Comparison of ENCODE assay signal across 8 cellular contexts in genomic region chr4:131774382-131774781, GRCh38.
A peak's percentile ranks its signal among the peaks of the same experiment; 100 is the strongest.
DNase-seq lines count a peak whose midpoint lies in the region; ATAC-seq and TF ChIP-seq lines count a peak whose summit lies in the region.
"Not testable (repeated sequence)": the region's sequence is repeated elsewhere in the genome, so short reads cannot be mapped to it uniquely, and the experiment has no call there.

No MANE protein-coding gene starts in this region.

- H3K4me1 Mint-ChIP-seq in GM23338 = not testable (repeated sequence)

- not testable (repeated sequence) for H3K4me3 Mint-ChIP-seq in GM23338

- not testable (repeated sequence) for H2AFZ ChIP-seq in GM23338; smooth muscle cell (ENCODE audit: low read depth)

- not testable (repeated sequence) for H3K27ac ChIP-seq in GM23338 (ENCODE audit: low read depth)
- H3K27ac ChIP-seq in SK-N-MC (peak overlapping the region; percentile 89), smooth muscle cell (ENCODE audit: low read depth) (peak overlapping the region; percentile 56)

- not testable (repeated sequence) for H3K4me1 ChIP-seq in GM23338 (ENCODE audit: insufficient read depth); smooth muscle cell (ENCODE audit: low read depth)

- H4K20me1 ChIP-seq in GM23338 (replicated peaks; ENCODE audit: insufficient read depth); smooth muscle cell (ENCODE audit: low read depth): not testable (repeated sequence)

- H3K9ac ChIP-seq in SK-N-MC (ENCODE audit: insufficient read length); smooth muscle cell (ENCODE audit: low read depth): not testable (repeated sequence)

- not testable (repeated sequence) for H3K36me3 ChIP-seq in GM23338 (ENCODE audit: insufficient read depth); SK-N-MC (ENCODE audit: insufficient read depth, low read length); smooth muscle cell (ENCODE audit: low read depth)

- H3K4me3 ChIP-seq in AG09309 (ENCODE audit: control insufficient read depth, low read depth, low read length); GM23338; fibroblast of mammary gland (ENCODE audit: control insufficient read depth, low read depth, low read length); smooth muscle cell: not testable (repeated sequence)
- peak overlapping the region; percentile 40; the same call in 1 of the 2 replicates for H3K4me3 ChIP-seq in SK-N-MC

- H3K9me3 Mint-ChIP-seq in GM23338 = not testable (repeated sequence)

- not testable (repeated sequence) for TF ChIP-seq CTCF in AG09309 (IDR thresholded peaks at IDR 0.05; ENCODE audit: control insufficient read depth, insufficient read depth, low read depth, low read length, missing control alignments); GM23338 (conservative IDR thresholded peaks at IDR 0.05; ENCODE audit: low read depth in 2 of 2); fibroblast of mammary gland (conservative IDR thresholded peaks at IDR 0.05; ENCODE audit: control insufficient read depth, insufficient read depth, low read depth, low read length); smooth muscle cell (IDR thresholded peaks at IDR 0.05; ENCODE audit: borderline replicate concordance, insufficient read depth, poor library complexity, severe bottlenecking)

- H3K27me3 ChIP-seq in GM23338 (ENCODE audit: insufficient read depth); smooth muscle cell (ENCODE audit: low read depth): not testable (repeated sequence)

- ATAC-seq in GM23338 = not testable (repeated sequence)

- peak overlapping the region; percentile 77; the same call in 1 of the 2 replicates for H3K27ac Mint-ChIP-seq in GM23338

- H3K4me2 ChIP-seq in GM23338 = not testable (repeated sequence)
- peak overlapping the region; percentile 44 for H3K4me2 ChIP-seq in smooth muscle cell

- H3K79me2 ChIP-seq in GM23338 (replicated peaks; ENCODE audit: insufficient read depth); smooth muscle cell (ENCODE audit: low read depth): not testable (repeated sequence)

- H3K9me3 ChIP-seq in SK-N-MC (ENCODE audit: low read depth, low read length); smooth muscle cell (replicated peaks; ENCODE audit: low read depth): not testable (repeated sequence)

- H3K9me2 ChIP-seq in GM23338 (ENCODE audit: insufficient read depth) = not testable (repeated sequence)

- not testable (repeated sequence) for H3K36me3 Mint-ChIP-seq in GM23338 (ENCODE audit: low read depth)

- WGBS in smooth muscle cell (ENCODE audit: low lambda C conversion rate) = 4% methylated on average over 3 of the region's 3 CpGs

- DNase-seq in AG09309 (ENCODE audit: low read depth) (peak; percentile 60), M059J (ENCODE audit: low read depth) (peak; percentile 65), SK-N-MC (ENCODE audit: low read depth, low spot score) (peak; percentile 84), brain pericyte (ENCODE audit: low read depth, low spot score) (peak; percentile 75), fibroblast of mammary gland (ENCODE audit: low read depth) (peak; percentile 95), kidney glomerular epithelial cell (lab: John Stamatoyannopoulos, UW) (peak; percentile 80)
- DNase-seq in GM23338 (ENCODE audit: low spot score); smooth muscle cell (lab: John Stamatoyannopoulos, UW; ENCODE audit: unreplicated experiment): not testable (repeated sequence)

- not testable (repeated sequence) for H3F3A ChIP-seq in GM23338 (replicated peaks; ENCODE audit: low read depth); smooth muscle cell (ENCODE audit: low read depth)

- not testable (repeated sequence) for H3K27me3 Mint-ChIP-seq in GM23338 (ENCODE audit: insufficient read depth, low read depth, poor library complexity)
